In genomic region chr6:116253505-116254296, GRCh38 we compare ENCODE assay signal across 8 cellular contexts. TPM values are rescaled to one million over a fixed set of nuclear protein-coding genes. Genes with fewer than 3 reads are reported as not detected.
DNase-seq lines count a peak whose midpoint lies in the region; ATAC-seq and TF ChIP-seq lines count a peak whose summit lies in the region.

Gene TSPYL4 (minus strand): TSS chr6:116254075. CDS start chr6:116254008, 67 bp downstream.

- H3K79me2 ChIP-seq in PC-9 (ENCODE audit: low read depth), result peaks cover 41% of the 10 kb centered on the region

- peak within 1 kb of the TSS; percentile 97 for H2AFZ ChIP-seq in PC-9

- peak; percentile 66 for DNase-seq in DMS53 treated with DMSO at 0.1 percent for 48 hours (lab: John Stamatoyannopoulos, UW; ENCODE audit: unreplicated experiment)
- DNase-seq in KG1 (lab: John Stamatoyannopoulos, UW), result peak; percentile 83
- DNase-seq in PC-9, result peak; percentile 87 to 95
- DNase-seq in activated T-cell treated with anti-CD3 and anti-CD28 coated beads, Interleukin-2, amount 50 U/mL, for 1 hour, result peak; percentile 89
- DNase-seq in stimulated activated CD8-positive, alpha-beta memory T cell treated with anti-CD3 and anti-CD28 coated beads, Interleukin-4, amount 100 ng/mL, for 4 hours (ENCODE audit: low read depth in 2 of 2, low spot score in 1 of 2), result peak; percentile 80 to 83

- peak; percentile 99 for ATAC-seq in GM21737 (IDR thresholded peaks at IDR 0.05; ENCODE audit: unreplicated experiment)
- ATAC-seq in esophagus mucosa, result peak; percentile 99

- H3K9ac ChIP-seq in mucosa of rectum (ENCODE audit: low read depth in 1 of 2, low read length in 2 of 2), result peak within 1 kb of the TSS; percentile 63 to 87

- H3K27me3 ChIP-seq in PC-9 (ENCODE audit: insufficient read depth, low read depth), result no peaks in the 10 kb centered on the region
- no peaks in the 10 kb centered on the region for H3K27me3 ChIP-seq in mucosa of rectum (ENCODE audit: control insufficient read depth in 2 of 2, insufficient read depth in 2 of 2, low read length in 2 of 2)

- H3K9me2 ChIP-seq in PC-9 (ENCODE audit: insufficient read depth), result no peaks in the 10 kb centered on the region

- CTCF ChIA-PET in PC-9 (lab: Charles Lee), result no interaction called here

- H3K4me1 ChIP-seq in PC-9 (replicated peaks; ENCODE audit: insufficient read depth), result peaks cover 46% of the 10 kb centered on the region
- H3K4me1 ChIP-seq in mucosa of rectum (ENCODE audit: control insufficient read depth in 2 of 2, insufficient read depth in 2 of 2, low read length in 2 of 2), result peaks cover 19 to 25% of the 10 kb centered on the region in 2 donors

- TF ChIP-seq CTCF in PC-9 (conservative IDR thresholded peaks at IDR 0.05), result no peak

- POLR2A ChIA-PET in PC-9 (lab: Charles Lee; ENCODE audit: unreplicated experiment), result no interaction called here

- H3F3A ChIP-seq in PC-9 (ENCODE audit: insufficient read depth, low read depth), result no peaks in the 10 kb centered on the region

- H3K4me3 ChIP-seq in PC-9, result peak within 1 kb of the TSS; percentile 82
- peak within 1 kb of the TSS; percentile 86 to 92 for H3K4me3 ChIP-seq in mucosa of rectum (ENCODE audit: low read length in 2 of 2)

- peak within 1 kb of the TSS; percentile 94 for H3K4me2 ChIP-seq in PC-9

- 0 out of 2 replicates have a peak, but pooled peaks cover 4% of the 10 kb centered on the region for H3K36me3 ChIP-seq in PC-9 (ENCODE audit: low read depth)
- peaks cover 0 to under 1% of the 10 kb centered on the region in 2 donors for H3K36me3 ChIP-seq in mucosa of rectum (ENCODE audit: control insufficient read depth in 2 of 2, insufficient read depth in 2 of 2, low read length in 2 of 2)

- no peaks in the 10 kb centered on the region for H3K9me3 ChIP-seq in PC-9 (ENCODE audit: insufficient read depth, low read depth)
- no peaks in the 10 kb centered on the region for H3K9me3 ChIP-seq in mucosa of rectum (ENCODE audit: control insufficient read depth in 2 of 2, low read length in 2 of 2)

- intact Hi-C loops in PC-9 (cut with micrococcal nuclease; ENCODE audit: unreplicated experiment), result loop anchor here (1.0 kb wide), 1 partner anchor 26 kb away; the partner anchor contains the start of gene TSPYL1

- no TSS peak for BruUV-seq in PC-9 (replicated peaks; lab: Mats Ljungman, UMichigan)

- no peaks in the 10 kb centered on the region for H4K20me1 ChIP-seq in PC-9 (ENCODE audit: insufficient read depth)

- peak within 1 kb of the TSS; percentile 77 for H3K27ac ChIP-seq in PC-9
- peak within 1 kb of the TSS; percentile 80 to 83 for H3K27ac ChIP-seq in mucosa of rectum (ENCODE audit: low read depth in 2 of 2, low read length in 2 of 2)

RNA-seq across cellular contexts. Expression of gene TSPYL4, which starts in this region (rescaled TPM):
- 10.6 and 10.9 TPM in 2 replicates for total RNA-seq in PC-9 (2021)
- 6.7 TPM for total RNA-seq in esophagus mucosa

Comparison
In these comparisons a context has a peak if more than half of its experiments do, and no peak if none do; other contexts are left out.
1. Peak in every context shown above with its lines: DNase-seq, ATAC-seq, H3K4me3 ChIP-seq and H3K27ac ChIP-seq.